15 cellular contexts compared by ENCODE assay signal in the genomic region with DNA sequence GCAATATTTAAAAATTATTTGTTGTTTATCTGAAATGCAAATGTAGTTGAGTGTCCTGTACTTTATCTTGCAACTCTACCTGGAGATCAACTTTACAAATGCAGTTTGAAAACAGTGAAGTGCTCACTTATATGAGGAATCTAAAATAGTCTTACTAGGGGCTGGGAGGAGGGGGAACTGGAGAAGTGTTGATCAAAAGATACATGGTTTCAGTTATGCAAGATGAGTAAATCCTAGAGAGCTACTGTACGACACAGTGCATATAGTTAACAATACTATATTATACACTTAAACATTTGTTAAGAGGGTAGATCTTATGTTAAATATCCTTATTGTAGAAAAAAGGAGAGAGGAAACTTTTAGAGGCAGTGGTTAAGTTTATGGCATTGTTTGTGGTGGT.
DNase-seq lines count a peak whose midpoint lies in the region; ATAC-seq and TF ChIP-seq lines count a peak whose summit lies in the region.
"Had no signal": no experiment of that assay in that cellular context is flagged by ENCODE, and none has a peak within 500 bp of the region (broad histone marks: within the 10 kb centered on the region; RNA-seq: fewer than 3 reads in every experiment).

No MANE protein-coding gene starts in this region.

- intact Hi-C loops in OCI-LY7 (cut with micrococcal nuclease; ENCODE audit: unreplicated experiment): loop anchor here (10.0 kb wide), 1 partner anchor 427 kb away; no protein-coding TSS in a partner anchor
- intact Hi-C loops in aorta (cut with DNase I): no loop called here

- H4K20me1 ChIP-seq in OCI-LY7 (ENCODE audit: insufficient read depth, low read length): no peaks in the 10 kb centered on the region

- ATAC-seq in GM18868 (IDR thresholded peaks at IDR 0.05; ENCODE audit: unreplicated experiment): peak; percentile 78
- ATAC-seq in GM21515 (IDR thresholded peaks at IDR 0.05; ENCODE audit: unreplicated experiment): peak; percentile 52
- peak; percentile 27 for ATAC-seq in HG03060 (IDR thresholded peaks at IDR 0.05; ENCODE audit: low read depth, unreplicated experiment)
- no peak for ATAC-seq in aorta (ENCODE audit: low FRiP score)
- ATAC-seq: T-cell had no signal

- no peaks in the 10 kb centered on the region for H3K27me3 ChIP-seq in aorta (ENCODE audit: control insufficient read depth in 1 of 2, insufficient read depth in 2 of 2, low read length in 1 of 2)
- H3K27me3 ChIP-seq: neutrophil, Peyer's patch had no signal

- no peaks in the 10 kb centered on the region for H3K9me3 ChIP-seq in OCI-LY7 (ENCODE audit: low read length)
- H3K9me3 ChIP-seq in aorta (ENCODE audit: control insufficient read depth, low read length): peaks cover 2% of the 10 kb centered on the region
- H3K9me3 ChIP-seq: neutrophil, Peyer's patch had no signal

- H2AFZ ChIP-seq in OCI-LY7 (ENCODE audit: low read length): peak overlapping the region; percentile 63; the same call in 1 of the 2 replicates

- H3K27ac ChIP-seq in OCI-LY7 (ENCODE audit: low read depth, low read length, poor library complexity, severe bottlenecking) (peak overlapping the region; percentile 50), aorta (ENCODE audit: low read depth in 1 of 2, low read length in 2 of 2) (no peak overlapping the region)
- H3K27ac ChIP-seq: C4-2B, neutrophil, Peyer's patch had no signal

- TF ChIP-seq CTCF in OCI-LY7 (conservative IDR thresholded peaks at IDR 0.05; ENCODE audit: low read length): no peak

- H3K4me2 ChIP-seq in OCI-LY7 (ENCODE audit: low read length): peak overlapping the region; percentile 79

- H3K4me3 ChIP-seq in OCI-LY7 (ENCODE audit: low read depth, low read length, poor library complexity, severe bottlenecking): peak overlapping the region; percentile 26
- no peak overlapping the region for H3K4me3 ChIP-seq in aorta (ENCODE audit: low read length in 2 of 2)
- H3K4me3 ChIP-seq: Peyer's patch had no signal

- no peaks in the 10 kb centered on the region for H3K9me2 ChIP-seq in OCI-LY7 (ENCODE audit: insufficient read depth, low read length)

- BruUV-seq in OCI-LY7 (replicated peaks; lab: Mats Ljungman, UMichigan): no TSS peak

- CTCF ChIA-PET in OCI-LY7 (lab: Charles Lee; ENCODE audit: unreplicated experiment): no interaction called here

- WGBS in aorta, 2 donors: 90 to 97% methylated on average over 1 of the region's 1 CpG

- H3K4me1 ChIP-seq in OCI-LY7 (ENCODE audit: insufficient read depth, low read length, poor library complexity, severe bottlenecking) (peaks cover 100% of the 10 kb centered on the region), aorta (ENCODE audit: control insufficient read depth in 1 of 2, insufficient read depth in 2 of 2, low read length in 2 of 2) (no peaks in the 10 kb centered on the region)

- H3K79me2 ChIP-seq in OCI-LY7 (ENCODE audit: insufficient read depth, low read depth, low read length): no peaks in the 10 kb centered on the region

- POLR2A ChIA-PET in OCI-LY7 (lab: Charles Lee): interaction anchor here (0.7 to 3.5 kb wide), 9 partner anchors 9 to 244 kb away, joined by 3 to 28 read pairs (median 4); no protein-coding TSS in a partner anchor

- H3K36me3 ChIP-seq in OCI-LY7 (ENCODE audit: insufficient read depth, low read length) (no peaks in the 10 kb centered on the region), aorta (ENCODE audit: control insufficient read depth in 1 of 2, insufficient read depth in 2 of 2, low read length in 1 of 2) (no peaks in the 10 kb centered on the region)
- H3K36me3 ChIP-seq: neutrophil, Peyer's patch had no signal

- no peak for DNase-seq in OCI-LY7 (ENCODE audit: low spot score)
- DNase-seq in activated CD4-positive, alpha-beta T cell treated with anti-CD3 and anti-CD28 coated beads for 4 hours: no peak
- no peak for DNase-seq in amniotic stem cell (lab: John Stamatoyannopoulos, UW)
- no peak for DNase-seq in aorta
- DNase-seq: activated CD4-positive, alpha-beta T cell treated with anti-CD3 and anti-CD28 coated beads for 48 hours; HFFc6; mesenchymal stem cell; NCI-H1105; Peyer's patch; T-cell had no signal
